ENCODE assay signal across 8 cellular contexts in genomic region chr2:69789762-69790600, GRCh38. TPM values are rescaled to one million over a fixed set of nuclear protein-coding genes. Genes with fewer than 3 reads are reported as not detected.
A peak's percentile ranks its signal among the peaks of the same experiment; 100 is the strongest.
DNase-seq lines count a peak whose midpoint lies in the region; ATAC-seq lines count a peak whose summit lies in the region.

No MANE protein-coding gene starts in this region.

- peaks cover 5 to 10% (median 5%) of the 10 kb centered on the region in 3 donors for H3K36me3 Mint-ChIP-seq in CD8-positive, alpha-beta memory T cell
- H3K36me3 Mint-ChIP-seq in T-helper 17 cell (ENCODE audit: low read depth): peaks cover 4% of the 10 kb centered on the region

- H3K9ac ChIP-seq in iPS-18a (ENCODE audit: low read length) (no peak overlapping the region), stomach smooth muscle (ENCODE audit: low read length in 2 of 2) (peak overlapping the region; percentile 35 to 55)

- peak; percentile 60 for ATAC-seq in GM21786 (IDR thresholded peaks at IDR 0.05; ENCODE audit: unreplicated experiment)
- no peak for ATAC-seq in T-helper 17 cell

- H3K4me1 ChIP-seq in CD8-positive, alpha-beta memory T cell (ENCODE audit: insufficient read depth, low read length): no peaks in the 10 kb centered on the region
- H3K4me1 ChIP-seq in iPS-18a (ENCODE audit: control insufficient read depth, low read depth, low read length): peaks cover 22% of the 10 kb centered on the region
- peaks cover 12% of the 10 kb centered on the region for H3K4me1 ChIP-seq in stomach smooth muscle (ENCODE audit: control insufficient read depth, insufficient read depth, low read length)

- peaks cover 12 to 17% (median 13%) of the 10 kb centered on the region in 3 donors for H3K4me1 Mint-ChIP-seq in CD8-positive, alpha-beta memory T cell
- H3K4me1 Mint-ChIP-seq in T-helper 17 cell: peaks cover 16% of the 10 kb centered on the region

- peak overlapping the region in 5 of 7 donors; percentile 45 to 62 (median 58) for H3K4me3 Mint-ChIP-seq in CD8-positive, alpha-beta memory T cell
- H3K4me3 Mint-ChIP-seq in T-helper 17 cell: peak overlapping the region; percentile 59

- no peaks in the 10 kb centered on the region for H3K27me3 Mint-ChIP-seq in CD8-positive, alpha-beta memory T cell
- no peaks in the 10 kb centered on the region for H3K27me3 Mint-ChIP-seq in T-helper 17 cell

- no peak for DNase-seq in CD8-positive, alpha-beta memory T cell
- DNase-seq in T-helper 17 cell (no peak), NCI-H446 treated with DMSO at 0.1 percent for 48 hours (lab: John Stamatoyannopoulos, UW) (no peak)
- no peak for DNase-seq in stimulated activated naive CD4-positive, alpha-beta T cell treated with Interleukin-2 at 50 U/mL for 16 hours (lab: John Stamatoyannopoulos, UW)
- no peak for DNase-seq in activated CD4-positive, alpha-beta T cell treated with anti-CD3 and anti-CD28 coated beads, Interleukin-2, amount 50 U/mL, for 48 hours

- H3K27me3 ChIP-seq in CD8-positive, alpha-beta memory T cell (ENCODE audit: insufficient read depth, low read length, poor library complexity, severe bottlenecking): no peaks in the 10 kb centered on the region
- H3K27me3 ChIP-seq in iPS-18a (ENCODE audit: control insufficient read depth, insufficient read depth, low read length) (no peaks in the 10 kb centered on the region), stomach smooth muscle (ENCODE audit: control insufficient read depth in 1 of 2, insufficient read depth in 2 of 2, low read length in 2 of 2) (no peaks in the 10 kb centered on the region)

- no peaks in the 10 kb centered on the region for H3K36me3 ChIP-seq in CD8-positive, alpha-beta memory T cell (ENCODE audit: insufficient read depth, low read length)
- H3K36me3 ChIP-seq in iPS-18a (ENCODE audit: control insufficient read depth, low read depth, low read length) (no peaks in the 10 kb centered on the region), stomach smooth muscle (ENCODE audit: control insufficient read depth in 2 of 2, insufficient read depth in 2 of 2, low read length in 2 of 2) (peaks cover 4 to 5% of the 10 kb centered on the region in 2 donors)

- POLR2A ChIA-PET in CD8-positive, alpha-beta memory T cell (lab: Charles Lee): no interaction called here

- CTCF ChIA-PET in CD8-positive, alpha-beta memory T cell (lab: Charles Lee): interaction anchor here (1.4 to 2.0 kb wide), 3 partner anchors 14 to 65 kb away, joined by 3 to 4 read pairs (median 4); no protein-coding TSS in a partner anchor

- H3K9me3 Mint-ChIP-seq in CD8-positive, alpha-beta memory T cell: no peaks in the 10 kb centered on the region

- H3K9me3 ChIP-seq in CD8-positive, alpha-beta memory T cell (ENCODE audit: low read length): no peaks in the 10 kb centered on the region
- H3K9me3 ChIP-seq in T-helper 17 cell (ENCODE audit: control insufficient read depth, low read length, poor library complexity, severe bottlenecking) (no peaks in the 10 kb centered on the region), iPS-18a (ENCODE audit: control insufficient read depth, low read depth, low read length) (no peaks in the 10 kb centered on the region), stomach smooth muscle (ENCODE audit: control insufficient read depth in 2 of 2, low read length in 2 of 2) (no peaks in the 10 kb centered on the region)

- peak overlapping the region in 5 of 8 donors; percentile 29 to 82 (median 43) for H3K27ac Mint-ChIP-seq in CD8-positive, alpha-beta memory T cell
- H3K27ac Mint-ChIP-seq in T-helper 17 cell: peak overlapping the region; percentile 24

- no peak overlapping the region for H3K4me3 ChIP-seq in CD8-positive, alpha-beta memory T cell (ENCODE audit: low read length)
- peak overlapping the region; percentile 11 for H3K4me3 ChIP-seq in iPS-18a (ENCODE audit: low read length)
- peak overlapping the region; percentile 58 for H3K4me3 ChIP-seq in stomach smooth muscle (ENCODE audit: low read length in 2 of 2)

- no peak overlapping the region for H3K27ac ChIP-seq in CD8-positive, alpha-beta memory T cell (ENCODE audit: low read depth, low read length)
- H3K27ac ChIP-seq in iPS-18a (ENCODE audit: low read length) (peak overlapping the region; percentile 7), stomach smooth muscle (ENCODE audit: low read length) (peak overlapping the region; percentile 18)

RNA-seq across cellular contexts. Expression of gene GMCL1, which starts 39.5 kb away (rescaled TPM):
- total RNA-seq in CD8-positive, alpha-beta memory T cell: 10 to 100 TPM; 15.5 to 17.6 TPM
- 38.4 TPM for polyA plus RNA-seq in CD8-positive, alpha-beta memory T cell
- 10 to 100 TPM; 25.1 to 26.0 TPM for total RNA-seq in T-helper 17 cell

RNA-seq across cellular contexts. Expression of gene ANXA4, which starts 48.0 kb away (rescaled TPM):
- total RNA-seq in CD8-positive, alpha-beta memory T cell: 10 to 100 TPM; 30.2 to 33.7 TPM
- 38.6 TPM for polyA plus RNA-seq in CD8-positive, alpha-beta memory T cell
- 10 to 100 TPM; 11.4 to 13.4 TPM for total RNA-seq in T-helper 17 cell
